In genomic region chr9:136784249-136784996, GRCh38 we compare ENCODE assay signal across 9 cellular contexts. TPM values are rescaled to one million over a fixed set of nuclear protein-coding genes. Genes with fewer than 3 reads are reported as not detected.
A peak's percentile ranks its signal among the peaks of the same experiment; 100 is the strongest.
DNase-seq lines count a peak whose midpoint lies in the region; ATAC-seq and TF ChIP-seq lines count a peak whose summit lies in the region.
"Had no signal": no experiment of that assay in that cellular context is flagged by ENCODE, and none has a peak within 500 bp of the region (broad histone marks: within the 10 kb centered on the region; RNA-seq: fewer than 3 reads in every experiment).

No MANE protein-coding gene starts in this region.

- H3K4me1 Mint-ChIP-seq in WTC11 = peaks cover 5% of the 10 kb centered on the region; the same call in 1 of the 2 replicates
- H3K4me1 Mint-ChIP-seq in T-helper 17 cell = peaks cover 25% of the 10 kb centered on the region

- in situ Hi-C loops in brain microvascular endothelial cell (cut with HindIII; ENCODE audit: low pct_ligation_motif_present, low sequenced_read_pairs) = no loop called here

- no peak overlapping the region for H3K4me2 ChIP-seq in DND-41 (ENCODE audit: insufficient read depth, low read length)

- CTCF ChIA-PET in WTC11 (lab: Charles Lee) = interaction anchor here (1.1 to 1.3 kb wide), 2 partner anchors 21 to 64 kb away, joined by 3 to 4 read pairs; no protein-coding TSS in a partner anchor

- no peaks in the 10 kb centered on the region for H4K20me1 ChIP-seq in DND-41 (ENCODE audit: insufficient read depth, low read length)

- POLR2A ChIA-PET in WTC11 (lab: Charles Lee) = no interaction called here

- H3K27me3 ChIP-seq in DND-41 (ENCODE audit: insufficient read depth, low read length, poor library complexity) = peaks cover 5% of the 10 kb centered on the region
- H3K27me3 ChIP-seq in brain microvascular endothelial cell (replicated peaks) = peaks cover 3% of the 10 kb centered on the region
- H3K27me3 ChIP-seq in ovary = no peaks in the 10 kb centered on the region

- TF ChIP-seq CTCF in DND-41 (IDR thresholded peaks at IDR 0.05; ENCODE audit: borderline replicate concordance, extremely low read depth, low read length, poor library complexity, severe bottlenecking) = peak; percentile 34
- peak; percentile 38 for TF ChIP-seq CTCF in brain microvascular endothelial cell (IDR thresholded peaks at IDR 0.05; ENCODE audit: low read depth, low read length, missing control alignments)
- peak in 2 of 3 donors; percentile 27 to 31 for TF ChIP-seq CTCF in ovary (IDR thresholded peaks at IDR 0.05)
- no peak for TF ChIP-seq CTCF in WTC11 (IDR thresholded peaks at IDR 0.05)

- no peak for TF ChIP-seq POLR2A in ovary (IDR thresholded peaks at IDR 0.05)

- H3K36me3 Mint-ChIP-seq in WTC11 (no peaks in the 10 kb centered on the region), T-helper 17 cell (ENCODE audit: low read depth) (no peaks in the 10 kb centered on the region)

- no peak for TF ChIP-seq EP300 in ovary (IDR thresholded peaks at IDR 0.05)

- intact Hi-C loops in ovary (cut with DNase I) (loop anchor here in 1 of 4 donors (10.0 kb wide), 1 partner anchor 440 kb away; the partner anchor contains the start of genes CYSRT1, RNF208 and RNF224), sciatic nerve (cut with DNase I) (no loop called here)

- no peak overlapping the region for H3K4me3 Mint-ChIP-seq in WTC11
- H3K4me3 Mint-ChIP-seq in T-helper 17 cell = no peak overlapping the region

- H3K9me3 ChIP-seq in DND-41 (ENCODE audit: insufficient read depth, low read length, severe bottlenecking) (no peaks in the 10 kb centered on the region), ovary (no peaks in the 10 kb centered on the region), T-helper 17 cell (ENCODE audit: control insufficient read depth, low read length, poor library complexity, severe bottlenecking) (no peaks in the 10 kb centered on the region)

- H3K27ac Mint-ChIP-seq in WTC11 = no peak overlapping the region
- H3K27ac Mint-ChIP-seq in T-helper 17 cell = no peak overlapping the region

- 29 to 36% (median 32%) methylated on average over 9 of the region's 9 CpGs for WGBS in ovary, 3 donors

- no peak for DNase-seq in DND-41
- DNase-seq in Kasumi-1 (lab: John Stamatoyannopoulos, UW) = peak; percentile 36 to 49
- DNase-seq in brain microvascular endothelial cell = no peak
- DNase-seq in ovary = no peak
- no peak for DNase-seq in WTC11 (ENCODE audit: low spot score)
- no peak for DNase-seq in sciatic nerve (ENCODE audit: low spot score)
- DNase-seq in activated gamma-delta T cell treated with Interleukin-2 at 50 U/mL for 16 hours = no peak
- no peak for DNase-seq in T-helper 17 cell

- peaks cover 8% of the 10 kb centered on the region for H3K4me1 ChIP-seq in DND-41 (ENCODE audit: insufficient read depth, low read length)
- no peaks in the 10 kb centered on the region for H3K4me1 ChIP-seq in ovary (ENCODE audit: insufficient read depth)

- H3K4me3 ChIP-seq in DND-41 (ENCODE audit: low read depth in 1 of 2, low read length in 2 of 2) = no peak overlapping the region
- no peak overlapping the region for H3K4me3 ChIP-seq in brain microvascular endothelial cell (ENCODE audit: low read depth, low read length)
- no peak overlapping the region for H3K4me3 ChIP-seq in ovary

- H3K27ac ChIP-seq in DND-41 (ENCODE audit: low read length) (no peak overlapping the region), brain microvascular endothelial cell (no peak overlapping the region), ovary (no peak overlapping the region)

- ATAC-seq in DND-41 (ENCODE audit: insufficient read depth, low read depth) (no peak), WTC11 (no peak), sciatic nerve (no peak), T-helper 17 cell (no peak)

- no peak overlapping the region for H2AFZ ChIP-seq in DND-41 (ENCODE audit: low read depth, low read length)

- no peak overlapping the region for H3K9ac ChIP-seq in DND-41 (ENCODE audit: low read depth, low read length)

- no peaks in the 10 kb centered on the region for H3K79me2 ChIP-seq in DND-41 (ENCODE audit: insufficient read depth, low read length)

- peaks cover 28% of the 10 kb centered on the region for H3K27me3 Mint-ChIP-seq in WTC11 (ENCODE audit: low read depth)
- peaks cover 26% of the 10 kb centered on the region for H3K27me3 Mint-ChIP-seq in T-helper 17 cell

- H3K36me3 ChIP-seq in DND-41 (ENCODE audit: insufficient read depth, low read length) (no peaks in the 10 kb centered on the region), brain microvascular endothelial cell (replicated peaks) (no peaks in the 10 kb centered on the region), ovary (no peaks in the 10 kb centered on the region)

- H3K9me3 Mint-ChIP-seq in WTC11 = peaks cover under 1% of the 10 kb centered on the region

TF ChIP-seq in WTC11, 78 proteins besides CTCF, POLR2A, EP300 and RAD21:
- no peak for TF ChIP-seq FOXP1 (CRISPR knock-in tag; IDR thresholded peaks at IDR 0.05; ENCODE audit: borderline replicate concordance)
- TF ChIP-seq PREB (CRISPR knock-in tag; IDR thresholded peaks at IDR 0.05; ENCODE audit: borderline replicate concordance) = no peak
- TF ChIP-seq TEAD4 (CRISPR knock-in tag; IDR thresholded peaks at IDR 0.05) = no peak
- TF ChIP-seq, protein P1, sequence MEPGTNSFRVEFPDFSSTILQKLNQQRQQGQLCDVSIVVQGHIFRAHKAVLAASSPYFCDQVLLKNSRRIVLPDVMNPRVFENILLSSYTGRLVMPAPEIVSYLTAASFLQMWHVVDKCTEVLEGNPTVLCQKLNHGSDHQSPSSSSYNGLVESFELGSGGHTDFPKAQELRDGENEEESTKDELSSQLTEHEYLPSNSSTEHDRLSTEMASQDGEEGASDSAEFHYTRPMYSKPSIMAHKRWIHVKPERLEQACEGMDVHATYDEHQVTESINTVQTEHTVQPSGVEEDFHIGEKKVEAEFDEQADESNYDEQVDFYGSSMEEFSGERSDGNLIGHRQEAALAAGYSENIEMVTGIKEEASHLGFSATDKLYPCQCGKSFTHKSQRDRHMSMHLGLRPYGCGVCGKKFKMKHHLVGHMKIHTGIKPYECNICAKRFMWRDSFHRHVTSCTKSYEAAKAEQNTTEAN (CRISPR knock-in tag; IDR thresholded peaks at IDR 0.05) = no peak
- TF ChIP-seq ZMAT4 (CRISPR knock-in tag; IDR thresholded peaks at IDR 0.05) = no peak
- TF ChIP-seq ZNF263 (CRISPR knock-in tag; IDR thresholded peaks at IDR 0.05; ENCODE audit: low read depth) = no peak
- TF ChIP-seq ZNF138 (CRISPR knock-in tag; conservative IDR thresholded peaks at IDR 0.05) = no peak
- no peak for TF ChIP-seq RELA (CRISPR knock-in tag; IDR thresholded peaks at IDR 0.05; ENCODE audit: borderline replicate concordance)
- no peak for TF ChIP-seq IRF1 (CRISPR knock-in tag; IDR thresholded peaks at IDR 0.05)
- TF ChIP-seq NR2C2 (CRISPR knock-in tag; IDR thresholded peaks at IDR 0.05) = no peak

RNA-seq across cellular contexts. Expression of gene TMEM141, which starts 6.7 kb away (rescaled TPM):
- 100 to 1,000 TPM in 1 of 7 donors, 10 to 100 TPM in 6; 43.1 to 115 (median 64.8) TPM for total RNA-seq in ovary
- 10 to 100 TPM; 23.4 to 64.9 TPM for polyA plus RNA-seq in ovary
- 72.0 to 86.7 TPM (median 86.1 TPM) in 3 replicates for total RNA-seq in WTC11 (2021)
- 37.8 TPM for total RNA-seq in sciatic nerve
- 10 to 100 TPM; 16.5 to 21.8 TPM for total RNA-seq in T-helper 17 cell

RNA-seq across cellular contexts. Expression of gene CCDC183, which starts 11.7 kb away (rescaled TPM):
- total RNA-seq in ovary (10 to 100 TPM in 1 of 7 donors, 1 to 10 TPM in 6; 1.2 to 11.8 (median 6.6) TPM), WTC11 (2021) (1.7 to 2.1 TPM (median 2.0 TPM) in 3 replicates), sciatic nerve (2.5 TPM), T-helper 17 cell (1 to 10 TPM; 1.8 to 2.2 TPM)
- polyA plus RNA-seq in ovary = 1 to 10 TPM in 1 of 2 donors, under 1 TPM in 1; 0.47 to 3.1 TPM

RNA-seq across cellular contexts. Expression of gene LCN15, which starts 20.1 kb away (rescaled TPM):
- total RNA-seq in ovary (not detected), WTC11 (2021) (0.52 to 1.0 TPM (median 0.96 TPM) in 3 replicates), sciatic nerve (not detected), T-helper 17 cell (not detected)
- not detected for polyA plus RNA-seq in ovary
- total RNA-seq: urinary bladder had no signal
- polyA plus RNA-seq: urinary bladder had no signal

RNA-seq across cellular contexts. Expression of gene RABL6, which starts 23.3 kb away (rescaled TPM):
- total RNA-seq in ovary (10 to 100 TPM; 25.2 to 65.4 (median 56.2) TPM), WTC11 (2021) (134 to 171 TPM (median 139 TPM) in 3 replicates), sciatic nerve (46.9 TPM), T-helper 17 cell (10 to 100 TPM; 55.6 to 59.7 TPM)
- polyA plus RNA-seq in ovary = 10 to 100 TPM; 22.6 to 37.5 TPM

RNA-seq across cellular contexts. Expression of gene LCN8, which starts 26.4 kb away (rescaled TPM):
- total RNA-seq in ovary (1 to 10 TPM in 1 of 7 donors, under 1 TPM in 1, not detected in 5; 0.23 to 3.0 TPM), WTC11 (2021) (0.21 TPM in 1 of 3 replicates, not detected in the others), sciatic nerve (not detected), T-helper 17 cell (under 1 TPM in 1 of 2 donors, not detected in 1; 0.65 TPM)
- polyA plus RNA-seq in ovary = under 1 TPM in 1 of 2 donors, not detected in 1; 0.36 TPM
- total RNA-seq: urinary bladder had no signal
- polyA plus RNA-seq: urinary bladder had no signal

Comparison
In these comparisons a context has a peak if more than half of its experiments do, and no peak if none do; other contexts are left out.
1. DNase-seq: peak in Kasumi-1 (2 of 2); none in DND-41 (single experiment), brain microvascular endothelial cell (single experiment), ovary (0 of 5), WTC11 (single experiment), sciatic nerve (single experiment), activated gamma-delta T cell treated with Interleukin-2 at 50 U/mL for 16 hours (single experiment) and T-helper 17 cell (0 of 3).